8 cellular contexts compared by ENCODE assay signal in the genomic region with DNA sequence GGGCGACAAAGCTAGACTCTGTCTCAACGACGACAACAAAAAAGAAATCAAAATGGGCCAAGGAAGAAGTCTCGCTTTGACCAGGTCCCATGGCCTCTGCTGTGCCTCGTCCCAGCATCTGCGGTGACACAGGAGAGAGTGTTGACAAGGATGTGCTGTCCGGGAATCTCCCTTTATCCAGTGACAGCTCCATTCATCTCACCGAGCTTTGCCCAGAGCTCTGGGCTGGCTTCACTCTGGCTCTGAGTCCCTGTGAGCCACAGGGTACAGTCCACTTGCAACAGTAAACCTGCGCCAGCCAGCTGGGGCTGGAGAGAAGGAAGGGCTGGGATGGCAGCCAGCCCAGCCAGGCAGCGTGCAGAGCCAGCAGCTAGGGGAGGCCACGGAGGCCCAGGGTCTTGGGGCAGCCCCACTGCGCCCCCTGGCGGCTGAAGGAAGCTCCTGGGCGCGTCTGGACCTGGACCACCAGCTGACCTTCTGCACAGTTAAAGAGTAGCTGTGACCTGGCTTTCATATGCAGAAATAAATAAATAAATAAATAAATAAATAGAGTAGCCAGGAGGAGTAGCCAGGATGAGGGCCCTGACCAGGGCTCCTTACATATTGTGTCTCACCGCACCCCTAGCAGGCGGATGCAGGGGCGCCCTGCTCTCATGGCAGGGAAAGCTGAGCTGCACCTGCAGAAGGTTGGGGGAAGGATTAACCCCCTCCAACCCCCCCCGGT. TPM values are rescaled to one million over a fixed set of nuclear protein-coding genes. Genes with fewer than 3 reads are reported as not detected.
DNase-seq lines count a peak whose midpoint lies in the region; ATAC-seq and TF ChIP-seq lines count a peak whose summit lies in the region.

No MANE protein-coding gene starts in this region.

- no peak overlapping the region for H3K4me3 ChIP-seq in cardiac fibroblast (replicated peaks in 1 of 2; ENCODE audit: low read depth in 2 of 2, low read length in 2 of 2)

- CTCF ChIA-PET in CD4-positive, alpha-beta T cell (lab: Charles Lee) = interaction anchor here (0.5 to 2.7 kb wide), 35 partner anchors 9 to 835 kb away, joined by 3 to 31 read pairs (median 4); a partner anchor contains a TSS

- H3K27me3 ChIP-seq in CD4-positive, alpha-beta T cell (ENCODE audit: control insufficient read depth, insufficient read depth, low read length) = no peaks in the 10 kb centered on the region

- ATAC-seq in CD4-positive, alpha-beta T cell (ENCODE audit: poor library complexity) = peak; percentile 94
- ATAC-seq in HG02870 (IDR thresholded peaks at IDR 0.05; ENCODE audit: unreplicated experiment) = no peak

- H3K36me3 Mint-ChIP-seq in CD4-positive, alpha-beta T cell (ENCODE audit: low read depth) = no peaks in the 10 kb centered on the region
- no peaks in the 10 kb centered on the region for H3K36me3 Mint-ChIP-seq in HFFc6 (ENCODE audit: low read depth)

- no peak overlapping the region for H3K27ac ChIP-seq in CD4-positive, alpha-beta T cell (ENCODE audit: low read depth, low read length)

- POLR2A ChIA-PET in CD4-positive, alpha-beta T cell (lab: Charles Lee) = interaction anchor here (0.6 to 2.4 kb wide), 5 partner anchors 9 to 148 kb away, joined by 3 to 10 read pairs (median 4); a partner anchor contains a TSS

- no peaks in the 10 kb centered on the region for H3K9me3 Mint-ChIP-seq in CD4-positive, alpha-beta T cell
- H3K9me3 Mint-ChIP-seq in HFFc6 = no peaks in the 10 kb centered on the region; the same call in 1 of the 2 replicates

- H3K27me3 Mint-ChIP-seq in CD4-positive, alpha-beta T cell = no peaks in the 10 kb centered on the region
- peaks cover 18% of the 10 kb centered on the region for H3K27me3 Mint-ChIP-seq in HFFc6 (ENCODE audit: insufficient read depth)

- peak; percentile 91 for TF ChIP-seq CTCF in CD4-positive, alpha-beta T cell (IDR thresholded peaks at IDR 0.05)
- TF ChIP-seq CTCF in HFFc6 (IDR thresholded peaks at IDR 0.05) (peak; percentile 98), cardiac fibroblast (IDR thresholded peaks at IDR 0.05; ENCODE audit: low read depth, low read length) (peak; percentile 94)

- DNase-seq in CD4-positive, alpha-beta T cell = peak; percentile 60 to 79 (median 70)
- DNase-seq in HFFc6 (peak; percentile 83), NCI-H2196 treated with DMSO at 0.1 percent for 48 hours (lab: John Stamatoyannopoulos, UW; ENCODE audit: unreplicated experiment) (peak; percentile 97), cardiac fibroblast (ENCODE audit: low read depth in 2 of 2) (peak; percentile 93 to 97), kidney glomerular epithelial cell (lab: John Stamatoyannopoulos, UW) (peak; percentile 90)
- DNase-seq in activated CD4-positive, CD25-positive, alpha-beta regulatory T cell (lab: John Stamatoyannopoulos, UW) = peak; percentile 49 to 69 (median 64)
- peak; percentile 85 for DNase-seq in stimulated activated CD4-positive, alpha-beta T cell treated with anti-CD3 and anti-CD28 coated beads, Interleukin-15, amount 100 ng/mL, for 24 hours

- H3K4me3 Mint-ChIP-seq in CD4-positive, alpha-beta T cell = no peak overlapping the region
- H3K4me3 Mint-ChIP-seq in HFFc6 = no peak overlapping the region

- intact Hi-C loops in CD4-positive, alpha-beta T cell (cut with DNase I, micrococcal nuclease) = loop anchor here (1.0 to 5.0 kb wide), 3 partner anchors 122 to 288 kb away; no protein-coding TSS in a partner anchor

- H3K9me3 ChIP-seq in CD4-positive, alpha-beta T cell (ENCODE audit: control insufficient read depth, low read length) = no peaks in the 10 kb centered on the region

- peaks cover 8% of the 10 kb centered on the region for H3K4me1 Mint-ChIP-seq in CD4-positive, alpha-beta T cell (ENCODE audit: low read depth)
- peaks cover 13% of the 10 kb centered on the region; the same call in 1 of the 2 replicates for H3K4me1 Mint-ChIP-seq in HFFc6 (ENCODE audit: low read depth)

- no peak overlapping the region for H3K27ac Mint-ChIP-seq in CD4-positive, alpha-beta T cell
- no peak overlapping the region for H3K27ac Mint-ChIP-seq in HFFc6

RNA-seq across cellular contexts. Expression of a gene that starts 29.7 kb away (rescaled TPM):
- total RNA-seq in CD4-positive, alpha-beta T cell = 100 to 1,000 TPM; 120 to 129 TPM
- 1,000 to 10,000 TPM; 1,376 to 1,744 (median 1,709) TPM for total RNA-seq in HFFc6 (2021; fragmentation: NEBNext Ultra II Directional; extraction: Animal tissue kit (Norgen Biotek cat#: 25700))

RNA-seq across cellular contexts. Expression of a gene that starts 31.4 kb away (rescaled TPM):
- total RNA-seq in CD4-positive, alpha-beta T cell = 10 to 100 TPM; 78.4 to 84.0 TPM
- 10 to 100 TPM; 36.5 to 41.6 (median 37.5) TPM for total RNA-seq in HFFc6 (2021; fragmentation: NEBNext Ultra II Directional; extraction: Animal tissue kit (Norgen Biotek cat#: 25700))

Comparison
In these comparisons a context has a peak if more than half of its experiments do, and no peak if none do; other contexts are left out.
1. RNA of a gene that starts 29.7 kb away (total RNA-seq): 1,376 to 1,744 TPM in HFFc6; 120 to 129 TPM in CD4-positive, alpha-beta T cell; every median in the first group is over 10 times any median in the second.
2. Peak in every context shown above with its lines, with median percentiles within 50 percentile points of each other: DNase-seq and CTCF ChIP-seq.